In genomic region chr15:51622269-51623180, GRCh38 we compare ENCODE assay signal across 7 cellular contexts.
DNase-seq lines count a peak whose midpoint lies in the region; ATAC-seq and FAIRE-seq lines count a peak whose summit lies in the region.

DMXL2 (minus strand) TSS chr15:51622771; CDS start chr15:51622545, 226 bp downstream.

- peak; percentile 64 for DNase-seq in GM18507 (ENCODE audit: extremely low spot score, insufficient read length, low read depth)
- peak; percentile 94 for DNase-seq in NCI-H2171 (lab: John Stamatoyannopoulos, UW)
- DNase-seq in activated CD4-positive, CD25-positive, alpha-beta regulatory T cell treated with anti-CD3 and anti-CD28 coated beads, Interleukin-2, amount 50 U/mL, for 72 hours, result peak; percentile 61
- DNase-seq in cerebellar cortex (ENCODE audit: low spot score), result peak; percentile 90
- peak; percentile 84 for DNase-seq in iris pigment epithelial cell (ENCODE audit: low read depth)
- DNase-seq in stimulated activated CD4-positive, alpha-beta T cell treated with anti-CD3 and anti-CD28 coated beads, Interleukin-12 subunit alpha, Interleukin-12 subunit beta, amount 100 ng/mL, for 24 hours (ENCODE audit: low read depth in 2 of 2), result peak; percentile 63 to 69

- peak; percentile 38 for ATAC-seq in HG02981 (IDR thresholded peaks at IDR 0.05; ENCODE audit: unreplicated experiment)

- peak; percentile 38 for FAIRE-seq in GM18507 (lab: Jason Lieb, UNC)

Comparison
In these comparisons a context has a peak if more than half of its experiments do, and no peak if none do; other contexts are left out.
1. Peak in every context shown above with its lines: DNase-seq and ATAC-seq.